18 cellular contexts compared by ENCODE assay signal in the genomic region with DNA sequence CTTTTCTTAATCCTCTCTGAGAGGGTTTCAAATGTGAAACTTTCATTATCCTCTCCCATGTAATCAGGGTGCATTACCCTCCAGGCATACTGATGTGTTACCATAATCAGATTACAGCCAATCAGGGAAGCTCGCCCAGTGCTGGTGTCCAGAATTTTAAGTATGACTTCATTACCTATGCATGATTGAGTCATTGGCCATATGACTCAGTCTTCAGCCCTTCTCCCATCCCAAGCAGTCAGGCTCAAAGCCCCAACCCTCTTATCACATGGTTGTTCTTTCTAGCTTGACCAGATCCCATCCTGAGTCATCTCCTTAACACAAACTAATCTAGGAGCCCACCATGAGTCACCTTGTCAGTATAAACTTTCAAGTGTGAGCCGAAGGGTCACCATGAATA.
DNase-seq lines count a peak whose midpoint lies in the region; ATAC-seq, FAIRE-seq and TF ChIP-seq lines count a peak whose summit lies in the region.
"Had no signal": no experiment of that assay in that cellular context is flagged by ENCODE, and none has a peak within 500 bp of the region (broad histone marks: within the 10 kb centered on the region; RNA-seq: fewer than 3 reads in every experiment).

No MANE protein-coding gene starts in this region.

- no peaks in the 10 kb centered on the region for H3K4me1 Mint-ChIP-seq in HFFc6 (ENCODE audit: low read depth)
- H3K4me1 Mint-ChIP-seq: memory B cell had no signal

- H3K27me3 ChIP-seq in osteoblast (ENCODE audit: insufficient read depth, low read length): no peaks in the 10 kb centered on the region

- H4K20me1 ChIP-seq in osteoblast (ENCODE audit: insufficient read depth, low read length): no peaks in the 10 kb centered on the region

- no peaks in the 10 kb centered on the region for H3K36me3 ChIP-seq in kidney (ENCODE audit: control insufficient read depth in 1 of 2, insufficient read depth in 2 of 2, low read length in 2 of 2)
- H3K36me3 ChIP-seq in osteoblast (ENCODE audit: insufficient read depth, low read length): no peaks in the 10 kb centered on the region

- intact Hi-C loops in kidney (cut with DNase I): no loop called here

- H3K36me3 Mint-ChIP-seq in HFFc6 (ENCODE audit: low read depth): no peaks in the 10 kb centered on the region
- H3K36me3 Mint-ChIP-seq: CD8-positive, alpha-beta T cell; memory B cell had no signal

- H3K79me2 ChIP-seq in osteoblast (ENCODE audit: insufficient read depth, low read length): no peaks in the 10 kb centered on the region

- no peaks in the 10 kb centered on the region for H3K4me1 ChIP-seq in kidney (ENCODE audit: control insufficient read depth in 1 of 2, insufficient read depth in 1 of 2, low read depth in 1 of 2, low read length in 2 of 2)
- H3K4me1 ChIP-seq in osteoblast (ENCODE audit: insufficient read depth, low read length): no peaks in the 10 kb centered on the region

- H3K4me2 ChIP-seq in osteoblast (ENCODE audit: insufficient read depth, low read length): no peak overlapping the region

- no peak overlapping the region for H3K27ac Mint-ChIP-seq in HFFc6
- H3K27ac Mint-ChIP-seq: CD8-positive, alpha-beta T cell; memory B cell had no signal

- H3K4me3 ChIP-seq in kidney (ENCODE audit: low read length in 2 of 2) (no peak overlapping the region), osteoblast (ENCODE audit: insufficient read depth, low read length) (no peak overlapping the region)
- H3K4me3 ChIP-seq: SK-N-MC had no signal

- no peak overlapping the region for H2AFZ ChIP-seq in osteoblast (ENCODE audit: low read length)

- H3K9me3 ChIP-seq in kidney (ENCODE audit: control insufficient read depth in 1 of 2, low read length in 2 of 2) (no peaks in the 10 kb centered on the region), osteoblast (ENCODE audit: low read depth, low read length) (no peaks in the 10 kb centered on the region)

- H3K4me3 Mint-ChIP-seq in HFFc6: no peak overlapping the region
- H3K4me3 Mint-ChIP-seq: CD8-positive, alpha-beta T cell; memory B cell had no signal

- no peak overlapping the region for H3K9ac ChIP-seq in kidney (ENCODE audit: low read length in 2 of 2)

- H3K27ac ChIP-seq in kidney (ENCODE audit: low read depth in 2 of 2, low read length in 2 of 2): no peak overlapping the region
- H3K27ac ChIP-seq in osteoblast (ENCODE audit: low read depth, low read length): no peak overlapping the region
- H3K27ac ChIP-seq: SK-N-MC, VCaP had no signal

- no peak for ATAC-seq in GM18868 (IDR thresholded peaks at IDR 0.05; ENCODE audit: unreplicated experiment)
- ATAC-seq: CD8-positive, alpha-beta T cell; stimulated activated naive CD8-positive, alpha-beta T cell treated with anti-CD3 and anti-CD28 coated beads, Interleukin-15, Interleukin-2, amounts not matched to agents 100 U/mL and 50 U/mL, for 24 hours had no signal

- H3K27me3 Mint-ChIP-seq in HFFc6 (ENCODE audit: insufficient read depth): peaks cover 2% of the 10 kb centered on the region; the same call in 1 of the 2 replicates
- H3K27me3 Mint-ChIP-seq: memory B cell had no signal

- TF ChIP-seq CTCF in HFFc6 (IDR thresholded peaks at IDR 0.05): no peak
- no peak for TF ChIP-seq CTCF in kidney (IDR thresholded peaks at IDR 0.05; ENCODE audit: borderline replicate concordance, extremely low read depth, insufficient read depth)
- TF ChIP-seq CTCF in osteoblast (IDR thresholded peaks at IDR 0.05; ENCODE audit: extremely low read depth, low read depth, low read length): no peak

- H3K9me3 Mint-ChIP-seq in HFFc6: peaks cover 46% of the 10 kb centered on the region

- no peak for FAIRE-seq in kidney (lab: Jason Lieb, UNC)
- FAIRE-seq: A204.1 had no signal

- DNase-seq in A172 (ENCODE audit: low spot score) (peak; percentile 95), HFFc6 (peak; percentile 3), SW480 (ENCODE audit: low spot score) (peak; percentile 3), fibroblast of peridontal ligament (ENCODE audit: extremely low read depth) (peak; percentile 80), NCI-H187 treated with DMSO at 0.1 percent for 48 hours (lab: John Stamatoyannopoulos, UW) (no peak), kidney (no peak), osteoblast (ENCODE audit: insufficient read length, low spot score, missing footprints) (no peak)
- DNase-seq: activated naive CD4-positive, alpha-beta T cell treated with anti-CD3 and anti-CD28 coated beads, Interleukin-2, amount 50 U/mL, for 16 hours; CD8-positive, alpha-beta T cell; erythroblast; NCI-H2107; NK-92 treated with Interleukin-12 subunit alpha and Interleukin-12 subunit beta, amount 100 ng/mL, for 24 hours; stimulated activated naive CD8-positive, alpha-beta T cell treated with anti-CD3 and anti-CD28 coated beads, Interleukin-15, Interleukin-2, amounts not matched to agents 100 U/mL and 50 U/mL, for 24 hours had no signal

Comparison
In these comparisons a context has a peak if more than half of its experiments do, and no peak if none do; other contexts are left out.
1. DNase-seq: peak in A172 (single experiment), HFFc6 (single experiment), SW480 (single experiment) and fibroblast of peridontal ligament (single experiment); none in NCI-H187 treated with DMSO at 0.1 percent for 48 hours (single experiment), kidney (single experiment) and osteoblast (single experiment).